ENCODE assay signal across 7 cellular contexts in the genomic region with DNA sequence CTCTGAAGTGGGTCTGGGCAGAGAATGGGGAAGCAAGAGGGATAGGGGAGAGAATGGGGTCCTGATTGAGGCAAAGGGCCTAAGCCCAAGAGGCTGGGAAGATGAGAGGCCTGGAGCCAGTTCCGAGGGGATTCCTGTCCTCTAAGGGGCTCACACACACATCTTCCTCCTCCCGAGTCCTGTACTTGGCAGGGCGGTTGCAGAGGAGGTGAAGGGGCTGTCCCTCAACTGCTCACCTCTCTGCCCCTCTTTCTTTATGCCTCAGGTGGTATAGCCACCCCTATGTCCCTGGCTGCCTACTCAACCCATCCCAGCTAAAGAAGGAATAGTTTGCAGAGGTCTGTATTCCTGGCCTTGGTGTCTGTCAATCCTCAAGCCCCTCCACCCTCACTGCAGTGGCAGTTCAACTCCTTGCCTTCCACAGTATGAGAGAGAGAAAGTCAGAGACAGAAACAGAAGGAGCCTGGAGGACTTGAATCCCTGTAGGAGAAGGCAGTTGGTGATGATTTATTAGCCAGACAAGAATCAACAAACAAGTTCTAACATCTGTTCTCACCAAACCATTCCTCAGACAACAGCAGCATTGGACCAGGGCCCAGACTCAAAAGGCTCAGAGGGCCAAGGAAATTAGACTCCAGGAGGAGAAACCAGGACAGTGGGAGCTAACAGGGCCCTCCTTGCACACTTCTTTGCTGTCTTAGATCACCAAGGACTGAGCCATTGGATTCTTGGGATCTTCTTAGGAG. TPM values are rescaled to one million over a fixed set of nuclear protein-coding genes. Genes with fewer than 3 reads are reported as not detected.
DNase-seq lines count a peak whose midpoint lies in the region; ATAC-seq and TF ChIP-seq lines count a peak whose summit lies in the region.
"Had no signal": no experiment of that assay in that cellular context is flagged by ENCODE, and none has a peak within 500 bp of the region (broad histone marks: within the 10 kb centered on the region; RNA-seq: fewer than 3 reads in every experiment).

No MANE protein-coding gene starts in this region.

- H3F3A ChIP-seq in GM23248 (ENCODE audit: insufficient read depth) = peaks cover 20% of the 10 kb centered on the region

- no peak for TF ChIP-seq CTCF in brain microvascular endothelial cell (IDR thresholded peaks at IDR 0.05; ENCODE audit: low read depth, low read length, missing control alignments)

- no peaks in the 10 kb centered on the region for H3K9me2 ChIP-seq in GM23248 (ENCODE audit: insufficient read depth)

- H3K4me3 ChIP-seq in GM23248 (no peak overlapping the region), brain microvascular endothelial cell (ENCODE audit: low read depth, low read length) (no peak overlapping the region)
- H3K4me3 ChIP-seq: esophagus squamous epithelium had no signal

- H3K36me3 ChIP-seq in GM23248 (ENCODE audit: low read depth) (no peaks in the 10 kb centered on the region), brain microvascular endothelial cell (replicated peaks) (peaks cover 7% of the 10 kb centered on the region)

- peaks cover 21% of the 10 kb centered on the region for H3K4me1 ChIP-seq in GM23248 (ENCODE audit: insufficient read depth)

- no peak overlapping the region for H3K4me2 ChIP-seq in GM23248 (ENCODE audit: unreplicated experiment)

- H3K36me3 Mint-ChIP-seq in natural killer cell treated with Interleukin-12 subunit alpha and Interleukin-12 subunit beta and Interleukin-15 and Interleukin-18, amount 100 ng/mL, for 72 hours = peaks cover 14% of the 10 kb centered on the region

- ATAC-seq in natural killer cell treated with Interleukin-12 subunit alpha and Interleukin-12 subunit beta and Interleukin-15 and Interleukin-18, amount 100 ng/mL, for 72 hours = no peak
- ATAC-seq in GM21576 (IDR thresholded peaks at IDR 0.05; ENCODE audit: unreplicated experiment) = no peak

- peak; percentile 66 for DNase-seq in GM23248
- DNase-seq in amniotic epithelial cell (ENCODE audit: low read depth) = peak; percentile 87
- no peak for DNase-seq in natural killer cell treated with Interleukin-12 subunit alpha and Interleukin-12 subunit beta and Interleukin-15 and Interleukin-18, amount 100 ng/mL, for 72 hours (ENCODE audit: low spot score)
- no peak for DNase-seq in brain microvascular endothelial cell
- no peak for DNase-seq in NCI-H187 treated with DMSO at 0.1 percent for 48 hours (lab: John Stamatoyannopoulos, UW)
- DNase-seq: esophagus squamous epithelium had no signal

- WGBS in GM23248 (ENCODE audit: low coverage in 1 of 2, low lambda C conversion rate in 2 of 2, missing lambda C conversion rate in 2 of 2), 2 experiments = 84 to 90% methylated on average over 2 to 3 of the region's 3 CpGs

- H2AFZ ChIP-seq in GM23248 = no peak overlapping the region

- H3K4me1 Mint-ChIP-seq in natural killer cell treated with Interleukin-12 subunit alpha and Interleukin-12 subunit beta and Interleukin-15 and Interleukin-18, amount 100 ng/mL, for 72 hours (ENCODE audit: low read depth in 2 of 2) = peaks cover 75 to 77% of the 10 kb centered on the region in 2 donors

- in situ Hi-C loops in GM23248 (cut with MboI) (no loop called here), brain microvascular endothelial cell (cut with HindIII; ENCODE audit: low pct_ligation_motif_present, low sequenced_read_pairs) (no loop called here)

- no peaks in the 10 kb centered on the region for H3K79me2 ChIP-seq in GM23248 (ENCODE audit: insufficient read depth)

- no peak overlapping the region for H3K9ac ChIP-seq in GM23248

- no peaks in the 10 kb centered on the region for H3K9me3 ChIP-seq in GM23248 (ENCODE audit: low read depth)
- H3K9me3 ChIP-seq: esophagus squamous epithelium had no signal

- peak overlapping the region; percentile 48 for H3K4me3 Mint-ChIP-seq in natural killer cell treated with Interleukin-12 subunit alpha and Interleukin-12 subunit beta and Interleukin-15 and Interleukin-18, amount 100 ng/mL, for 72 hours

- no peaks in the 10 kb centered on the region for H3K9me3 Mint-ChIP-seq in natural killer cell treated with Interleukin-12 subunit alpha and Interleukin-12 subunit beta and Interleukin-15 and Interleukin-18, amount 100 ng/mL, for 72 hours

- no peaks in the 10 kb centered on the region for H3K27me3 ChIP-seq in GM23248 (replicated peaks; ENCODE audit: insufficient read depth)
- H3K27me3 ChIP-seq in brain microvascular endothelial cell (replicated peaks) = no peaks in the 10 kb centered on the region
- H3K27me3 ChIP-seq: esophagus squamous epithelium had no signal

- no peaks in the 10 kb centered on the region for H4K20me1 ChIP-seq in GM23248 (ENCODE audit: insufficient read depth)

- peak overlapping the region; percentile 93 to 99 for H3K27ac Mint-ChIP-seq in natural killer cell treated with Interleukin-12 subunit alpha and Interleukin-12 subunit beta and Interleukin-15 and Interleukin-18, amount 100 ng/mL, for 72 hours

- no peaks in the 10 kb centered on the region for H3K27me3 Mint-ChIP-seq in natural killer cell treated with Interleukin-12 subunit alpha and Interleukin-12 subunit beta and Interleukin-15 and Interleukin-18, amount 100 ng/mL, for 72 hours

- H3K27ac ChIP-seq in GM23248 = no peak overlapping the region
- H3K27ac ChIP-seq in brain microvascular endothelial cell = no peak overlapping the region

RNA-seq across cellular contexts. Expression of gene SH2D2A, which starts 10.7 kb away (rescaled TPM):
- total RNA-seq in GM23248 (2014; rRNA removed; shearing (Covaris generic)) = not detected in 2 replicates
- 0.43 and 0.96 TPM in 2 replicates for polyA plus RNA-seq in GM23248 (2016; fragmentation: Nextera tagmentation; extraction: Ambion mirVana)
- 100 to 1,000 TPM; 153 to 188 TPM for total RNA-seq in natural killer cell treated with Interleukin-12 subunit alpha and Interleukin-12 subunit beta and Interleukin-15 and Interleukin-18, amount 100 ng/mL, for 72 hours

RNA-seq across cellular contexts. Expression of gene PRCC, which starts 38.6 kb away (rescaled TPM):
- 32.4 and 43.6 TPM in 2 replicates for total RNA-seq in GM23248 (2014; rRNA removed; shearing (Covaris generic))
- 57.0 and 62.4 TPM in 2 replicates for polyA plus RNA-seq in GM23248 (2016; fragmentation: Nextera tagmentation; extraction: Ambion mirVana)
- total RNA-seq in natural killer cell treated with Interleukin-12 subunit alpha and Interleukin-12 subunit beta and Interleukin-15 and Interleukin-18, amount 100 ng/mL, for 72 hours = 100 to 1,000 TPM in 1 of 2 donors, 10 to 100 TPM in 1; 86.2 to 116 TPM

RNA-seq across cellular contexts. Expression of gene INSRR, which starts 53.0 kb away (rescaled TPM):
- total RNA-seq in GM23248 (2014; rRNA removed; shearing (Covaris generic)) = not detected in 2 replicates
- 0.09 TPM in 1 of 2 replicates, not detected in the other for polyA plus RNA-seq in GM23248 (2016; fragmentation: Nextera tagmentation; extraction: Ambion mirVana)
- total RNA-seq in natural killer cell treated with Interleukin-12 subunit alpha and Interleukin-12 subunit beta and Interleukin-15 and Interleukin-18, amount 100 ng/mL, for 72 hours = under 1 TPM; 0.14 TPM
- total RNA-seq: esophagus squamous epithelium had no signal

RNA-seq across cellular contexts. Expression of gene HDGF, which starts 54.5 kb away (rescaled TPM):
- total RNA-seq in GM23248 (2014; rRNA removed; shearing (Covaris generic)) = 184 and 185 TPM in 2 replicates
- 95.4 and 131 TPM in 2 replicates for polyA plus RNA-seq in GM23248 (2016; fragmentation: Nextera tagmentation; extraction: Ambion mirVana)
- 100 to 1,000 TPM; 208 to 308 TPM for total RNA-seq in natural killer cell treated with Interleukin-12 subunit alpha and Interleukin-12 subunit beta and Interleukin-15 and Interleukin-18, amount 100 ng/mL, for 72 hours

RNA-seq across cellular contexts. Expression of gene NTRK1, which starts 54.7 kb away (rescaled TPM):
- 0.11 TPM in 1 of 2 replicates, not detected in the other for total RNA-seq in GM23248 (2014; rRNA removed; shearing (Covaris generic))
- polyA plus RNA-seq in GM23248 (2016; fragmentation: Nextera tagmentation; extraction: Ambion mirVana) = 0.08 and 0.09 TPM in 2 replicates
- total RNA-seq in natural killer cell treated with Interleukin-12 subunit alpha and Interleukin-12 subunit beta and Interleukin-15 and Interleukin-18, amount 100 ng/mL, for 72 hours = 1 to 10 TPM; 1.4 to 8.1 TPM

Comparison
In these comparisons a context has a peak if more than half of its experiments do, and no peak if none do; other contexts are left out.
1. DNase-seq: peak in GM23248 (single experiment) and amniotic epithelial cell (single experiment); none in natural killer cell treated with Interleukin-12 subunit alpha and Interleukin-12 subunit beta and Interleukin-15 and Interleukin-18, amount 100 ng/mL, for 72 hours (single experiment), brain microvascular endothelial cell (single experiment) and NCI-H187 treated with DMSO at 0.1 percent for 48 hours (single experiment).
2. RNA of gene SH2D2A, which starts 10.7 kb away (total RNA-seq): 153 to 188 TPM in natural killer cell treated with Interleukin-12 subunit alpha and Interleukin-12 subunit beta and Interleukin-15 and Interleukin-18, amount 100 ng/mL, for 72 hours; not detected in GM23248; every median in the first group is over 100 times any median in the second.